Comparison of ENCODE assay signal across 8 cellular contexts in genomic region chr3:172750069-172750367, GRCh38. TPM values are rescaled to one million over a fixed set of nuclear protein-coding genes. Genes with fewer than 3 reads are reported as not detected.
DNase-seq lines count a peak whose midpoint lies in the region; ATAC-seq and TF ChIP-seq lines count a peak whose summit lies in the region.

No MANE protein-coding gene starts in this region.

- H3K4me1 ChIP-seq in SK-N-SH (ENCODE audit: control insufficient read depth in 1 of 2, insufficient read depth in 2 of 2, low read depth in 1 of 2, low read length in 1 of 2), result no peaks in the 10 kb centered on the region; a peak in 2 of 4 replicates
- H3K4me1 ChIP-seq in iPS-20b (ENCODE audit: insufficient read depth, low read length), result peaks cover 9% of the 10 kb centered on the region
- peaks cover 28% of the 10 kb centered on the region for H3K4me1 ChIP-seq in suprapubic skin

- TF ChIP-seq RAD21 in SK-N-SH (IDR thresholded peaks at IDR 0.05; ENCODE audit: low read length), result no peak

- H3K9me2 ChIP-seq in SK-N-SH, result no peaks in the 10 kb centered on the region

- WGBS in SK-N-SH (ENCODE audit: low lambda C conversion rate), result 25% methylated on average over 9 of the region's 9 CpGs
- WGBS in suprapubic skin, result 14% methylated on average over 9 of the region's 9 CpGs

- peak overlapping the region; percentile 78 to 96 for H3K27ac ChIP-seq in SK-N-SH (ENCODE audit: low read depth in 2 of 2, low read length in 1 of 2)
- H3K27ac ChIP-seq in iPS-20b (ENCODE audit: low read length), result no peak overlapping the region
- H3K27ac ChIP-seq in suprapubic skin, result peak overlapping the region; percentile 93

- TF ChIP-seq CTCF in SK-N-SH (IDR thresholded peaks at IDR 0.05), result no peak
- TF ChIP-seq CTCF in suprapubic skin (IDR thresholded peaks at IDR 0.05), result no peak

- intact Hi-C loops in activated T-helper 1 cell treated with anti-CD3 and anti-CD28 coated beads, Interleukin-12 subunit alpha, Interleukin-12 subunit beta, Interleukin-2, Interleukin-4 antibody, amounts not matched to agents 30 ng/mL and 10 ng/mL and 1 ng/mL, durations not matched to agents 14 hours and 24 hours and 36 hours (cut with micrococcal nuclease), result loop anchor here (1.0 to 10.0 kb wide), 9 partner anchors 39 to 1883 kb away; partner anchors contain the start of genes EIF5A2, FNDC3B, NCEH1 and TNIK

- TF ChIP-seq EP300 in SK-N-SH (IDR thresholded peaks at IDR 0.05; ENCODE audit: borderline replicate concordance in 1 of 2, low read depth in 1 of 2, low read length in 1 of 2) (no peak), suprapubic skin (IDR thresholded peaks at IDR 0.05) (no peak)

- ATAC-seq in SK-N-SH treated with all-trans-retinoic acid at 6 μM for 48 hours (no peak), GM21786 (IDR thresholded peaks at IDR 0.05; ENCODE audit: unreplicated experiment) (no peak)

- no peaks in the 10 kb centered on the region for H4K20me1 ChIP-seq in SK-N-SH (ENCODE audit: insufficient read depth)

- peak overlapping the region; percentile 81 for H3K4me2 ChIP-seq in SK-N-SH

- peaks cover 19% of the 10 kb centered on the region for H3K36me3 Mint-ChIP-seq in activated T-helper 1 cell treated with anti-CD3 and anti-CD28 coated beads, Interleukin-12 subunit alpha, Interleukin-12 subunit beta, Interleukin-2, Interleukin-4 antibody, amounts not matched to agents 30 ng/mL and 10 ng/mL and 1 ng/mL, durations not matched to agents 14 hours and 24 hours and 36 hours (ENCODE audit: low read depth)

- no peaks in the 10 kb centered on the region for H3K9me3 ChIP-seq in SK-N-SH
- no peaks in the 10 kb centered on the region for H3K9me3 ChIP-seq in iPS-20b (ENCODE audit: insufficient read depth, low read depth, low read length)
- H3K9me3 ChIP-seq in suprapubic skin, result no peaks in the 10 kb centered on the region

- H3K27me3 Mint-ChIP-seq in activated T-helper 1 cell treated with anti-CD3 and anti-CD28 coated beads, Interleukin-12 subunit alpha, Interleukin-12 subunit beta, Interleukin-2, Interleukin-4 antibody, amounts not matched to agents 30 ng/mL and 10 ng/mL and 1 ng/mL, durations not matched to agents 14 hours and 24 hours and 36 hours (ENCODE audit: insufficient read depth), result peaks cover 4% of the 10 kb centered on the region

- H3K27me3 ChIP-seq in SK-N-SH (ENCODE audit: insufficient read depth) (no peaks in the 10 kb centered on the region), iPS-20b (ENCODE audit: insufficient read depth, low read length) (no peaks in the 10 kb centered on the region), suprapubic skin (no peaks in the 10 kb centered on the region)

- H3K4me3 ChIP-seq in SK-N-SH (ENCODE audit: low read depth in 2 of 2, low read length in 1 of 2), result peak overlapping the region; percentile 92 to 98
- peak overlapping the region; percentile 79; the same call in 1 of the 2 replicates for H3K4me3 ChIP-seq in iPS-20b (ENCODE audit: low read length)
- peak overlapping the region; percentile 75 for H3K4me3 ChIP-seq in suprapubic skin

- H3K27ac Mint-ChIP-seq in activated T-helper 1 cell treated with anti-CD3 and anti-CD28 coated beads, Interleukin-12 subunit alpha, Interleukin-12 subunit beta, Interleukin-2, Interleukin-4 antibody, amounts not matched to agents 30 ng/mL and 10 ng/mL and 1 ng/mL, durations not matched to agents 14 hours and 24 hours and 36 hours, result peak overlapping the region; percentile 97

- no peaks in the 10 kb centered on the region for H3K9me3 Mint-ChIP-seq in activated T-helper 1 cell treated with anti-CD3 and anti-CD28 coated beads, Interleukin-12 subunit alpha, Interleukin-12 subunit beta, Interleukin-2, Interleukin-4 antibody, amounts not matched to agents 30 ng/mL and 10 ng/mL and 1 ng/mL, durations not matched to agents 14 hours and 24 hours and 36 hours

- peak overlapping the region; percentile 75 for H2AFZ ChIP-seq in SK-N-SH (ENCODE audit: low read depth)

- H3K4me1 Mint-ChIP-seq in activated T-helper 1 cell treated with anti-CD3 and anti-CD28 coated beads, Interleukin-12 subunit alpha, Interleukin-12 subunit beta, Interleukin-2, Interleukin-4 antibody, amounts not matched to agents 30 ng/mL and 10 ng/mL and 1 ng/mL, durations not matched to agents 14 hours and 24 hours and 36 hours (ENCODE audit: low read depth), result peaks cover 33% of the 10 kb centered on the region

- CTCF ChIA-PET in SK-N-SH (lab: Yijun Ruan, JAX), result interaction anchor here (0.6 to 1.7 kb wide), 8 partner anchors 10 to 341 kb away, joined by 3 to 6 read pairs (median 4); partner anchors contain the start of gene NCEH1

- POLR2A ChIA-PET in SK-N-SH (lab: Yijun Ruan, JAX), result no interaction called here

- no peak for DNase-seq in SK-N-SH
- DNase-seq in activated T-helper 1 cell treated with anti-CD3 and anti-CD28 coated beads, Interleukin-12 subunit alpha, Interleukin-12 subunit beta, Interleukin-2, Interleukin-4 antibody, amounts not matched to agents 30 ng/mL and 10 ng/mL and 1 ng/mL, durations not matched to agents 14 hours and 24 hours and 36 hours (ENCODE audit: low spot score), result no peak
- no peak for DNase-seq in suprapubic skin (ENCODE audit: low spot score in 2 of 2)
- DNase-seq in medulla oblongata (ENCODE audit: extremely low spot score), result no peak
- no peak for DNase-seq in HK-2 (ENCODE audit: unreplicated experiment)

- peaks cover 22% of the 10 kb centered on the region for H3F3A ChIP-seq in SK-N-SH (replicated peaks; ENCODE audit: insufficient read depth)

- peak overlapping the region; percentile 95 for H3K9ac ChIP-seq in SK-N-SH
- peak overlapping the region; percentile 87; the same call in 1 of the 2 replicates for H3K9ac ChIP-seq in iPS-20b (ENCODE audit: low read depth, low read length)

- H3K4me3 Mint-ChIP-seq in activated T-helper 1 cell treated with anti-CD3 and anti-CD28 coated beads, Interleukin-12 subunit alpha, Interleukin-12 subunit beta, Interleukin-2, Interleukin-4 antibody, amounts not matched to agents 30 ng/mL and 10 ng/mL and 1 ng/mL, durations not matched to agents 14 hours and 24 hours and 36 hours, result peak overlapping the region; percentile 94

- H3K36me3 ChIP-seq in SK-N-SH (replicated peaks in 1 of 2; ENCODE audit: control insufficient read depth in 1 of 2, insufficient read depth in 2 of 2, low read length in 1 of 2) (peaks cover 7 to 8% of the 10 kb centered on the region in 2 experiments), iPS-20b (ENCODE audit: insufficient read depth, low read depth, low read length) (peaks cover 24% of the 10 kb centered on the region), suprapubic skin (no peaks in the 10 kb centered on the region)

- H3K79me2 ChIP-seq in SK-N-SH (ENCODE audit: insufficient read depth), result peaks cover 42% of the 10 kb centered on the region

- TF ChIP-seq POLR2A in suprapubic skin (IDR thresholded peaks at IDR 0.05), result no peak

TF ChIP-seq in SK-N-SH, 30 proteins besides CTCF, POLR2A, EP300 and RAD21 (continues in another document):
- TF ChIP-seq USF1 (IDR thresholded peaks at IDR 0.05; ENCODE audit: borderline replicate concordance, low read depth), result no peak
- no peak for TF ChIP-seq POLR2AphosphoS5 (IDR thresholded peaks at IDR 0.05; ENCODE audit: low read depth, low read length)
- no peak for TF ChIP-seq JUND (IDR thresholded peaks at IDR 0.05)

TF ChIP-seq in SK-N-SH treated with all-trans-retinoic acid at 6 μM for 48 hours, 23 proteins besides CTCF, POLR2A, EP300 and RAD21 (continues in another document):
- TF ChIP-seq ZFP3 (CRISPR knock-in tag; IDR thresholded peaks at IDR 0.05) (no peak), ISL1 (CRISPR knock-in tag; IDR thresholded peaks at IDR 0.05) (no peak), BACH2 (CRISPR knock-in tag; IDR thresholded peaks at IDR 0.05; ENCODE audit: borderline replicate concordance) (no peak), PATZ1 (CRISPR knock-in tag; IDR thresholded peaks at IDR 0.05; ENCODE audit: borderline replicate concordance) (no peak), TOX (CRISPR knock-in tag; IDR thresholded peaks at IDR 0.05; ENCODE audit: borderline replicate concordance) (no peak), ARNTL (CRISPR knock-in tag; IDR thresholded peaks at IDR 0.05; ENCODE audit: borderline replicate concordance, low read depth) (no peak), OSR1 (CRISPR knock-in tag; IDR thresholded peaks at IDR 0.05) (no peak), ZC3H10 (CRISPR knock-in tag; IDR thresholded peaks at IDR 0.05) (no peak), PPARA (CRISPR knock-in tag; IDR thresholded peaks at IDR 0.05; ENCODE audit: borderline replicate concordance) (no peak), ESRRG (CRISPR knock-in tag; IDR thresholded peaks at IDR 0.05) (no peak), ZNF70 (CRISPR knock-in tag; IDR thresholded peaks at IDR 0.05) (no peak), CSDC2 (CRISPR knock-in tag; IDR thresholded peaks at IDR 0.05) (no peak), ZNF565 (CRISPR knock-in tag; conservative IDR thresholded peaks at IDR 0.05; ENCODE audit: low read depth) (no peak)

RNA-seq across cellular contexts. Expression of gene ECT2, which starts 0.5 kb away (rescaled TPM):
- 8.6 and 12.0 TPM in 2 replicates for polyA plus RNA-seq in SK-N-SH (2012; rRNA removed)
- 15.2 and 16.4 TPM in 2 replicates for polyA plus RNA-seq in SK-N-SH (2012; cell fraction: cytosol; rRNA removed)
- 6.3 and 12.8 TPM in 2 replicates for polyA plus RNA-seq in SK-N-SH (2012; cell fraction: nucleus; rRNA removed)
- 34.5 and 39.6 TPM in 2 replicates for total RNA-seq in activated T-helper 1 cell treated with anti-CD3 and anti-CD28 coated beads, Interleukin-12 subunit alpha, Interleukin-12 subunit beta, Interleukin-2, Interleukin-4 antibody, amounts not matched to agents 30 ng/mL and 10 ng/mL and 1 ng/mL, durations not matched to agents 14 hours and 24 hours and 36 hours
- 10 to 100 TPM in 2 of 4 donors, 1 to 10 TPM in 2; 6.5 to 15.1 (median 9.4) TPM for total RNA-seq in suprapubic skin

RNA-seq across cellular contexts. Expression of gene NCEH1, which starts 39.2 kb away (rescaled TPM):
- polyA plus RNA-seq in SK-N-SH (2012; rRNA removed), result 7.5 and 12.2 TPM in 2 replicates
- 8.1 and 8.8 TPM in 2 replicates for polyA plus RNA-seq in SK-N-SH (2012; cell fraction: cytosol; rRNA removed)
- polyA plus RNA-seq in SK-N-SH (2012; cell fraction: nucleus; rRNA removed), result 4.7 and 9.8 TPM in 2 replicates
- total RNA-seq in activated T-helper 1 cell treated with anti-CD3 and anti-CD28 coated beads, Interleukin-12 subunit alpha, Interleukin-12 subunit beta, Interleukin-2, Interleukin-4 antibody, amounts not matched to agents 30 ng/mL and 10 ng/mL and 1 ng/mL, durations not matched to agents 14 hours and 24 hours and 36 hours, result 7.4 and 8.8 TPM in 2 replicates
- total RNA-seq in suprapubic skin, result 1 to 10 TPM; 2.3 to 5.8 (median 4.2) TPM
